ENCODE assay signal across 30 cellular contexts in genomic region chr22:48712558-48712957, GRCh38.
"Had no signal": no experiment of that assay in that cellular context is flagged by ENCODE, and none has a peak within 500 bp of the region (broad histone marks: within the 10 kb centered on the region; RNA-seq: fewer than 3 reads in every experiment).

No MANE protein-coding gene starts in this region.

- FAIRE-seq: endothelial cell of umbilical vein, small intestine had no signal

- H3K27me3 ChIP-seq: body of pancreas, hepatocyte, neural progenitor cell, right lobe of liver, tibial nerve had no signal

- H3K4me1 Mint-ChIP-seq: activated CD4-positive, alpha-beta memory T cell treated with anti-CD3 and anti-CD28 coated beads, Interleukin-2, amount 10 ng/mL, durations not matched to agents 7 days and 5 days; activated CD4-positive, alpha-beta T cell treated with anti-CD3 and anti-CD28 coated beads, Interleukin-2, amount 10 ng/mL, durations not matched to agents 7 days and 5 days; activated T-helper 17 cell treated with anti-CD3 and anti-CD28 coated beads, Interleukin-2, amount 50 U/mL, for 72 hours; stimulated activated memory B cell treated with anti-CD40 and anti-IgM and Interleukin-4, amounts not matched to agents 10 μg/mL and 1 μg/mL and 100 μg/mL, for 72 hours; T-helper 17 cell had no signal

- H3K27me3 Mint-ChIP-seq: activated CD4-positive, alpha-beta memory T cell treated with anti-CD3 and anti-CD28 coated beads, Interleukin-2, amount 10 ng/mL, durations not matched to agents 7 days and 5 days; activated CD4-positive, alpha-beta T cell treated with anti-CD3 and anti-CD28 coated beads, Interleukin-2, amount 10 ng/mL, durations not matched to agents 7 days and 5 days; stimulated activated memory B cell treated with anti-CD40 and anti-IgM and Interleukin-4, amounts not matched to agents 10 μg/mL and 1 μg/mL and 100 μg/mL, for 72 hours; T-helper 17 cell had no signal

- ATAC-seq: activated naive CD4-positive, alpha-beta T cell treated with anti-CD3 and anti-CD28 coated beads, Interleukin-2, amount 50 U/mL, for 72 hours; activated T-helper 17 cell treated with anti-CD3 and anti-CD28 coated beads, Interleukin-2, amount 50 U/mL, for 72 hours; body of pancreas; effector memory CD8-positive, alpha-beta T cell; gastroesophageal sphincter; left colon; natural killer cell; right lobe of liver; stimulated activated memory B cell treated with anti-CD40 and anti-IgM and Interleukin-4, amounts not matched to agents 10 μg/mL and 1 μg/mL and 100 μg/mL, for 72 hours; T-helper 17 cell; WTC11 had no signal

- H3K36me3 ChIP-seq: gastroesophageal sphincter, neural progenitor cell, right lobe of liver had no signal

- H3K4me1 ChIP-seq: body of pancreas, gastroesophageal sphincter, neural progenitor cell, right lobe of liver had no signal

- H3K9ac ChIP-seq: neural progenitor cell had no signal

- H3K27ac Mint-ChIP-seq: activated CD4-positive, alpha-beta memory T cell treated with anti-CD3 and anti-CD28 coated beads, Interleukin-2, amount 10 ng/mL, durations not matched to agents 7 days and 5 days; activated CD4-positive, alpha-beta T cell treated with anti-CD3 and anti-CD28 coated beads, Interleukin-2, amount 10 ng/mL, durations not matched to agents 7 days and 5 days; activated naive CD4-positive, alpha-beta T cell treated with anti-CD3 and anti-CD28 coated beads, Interleukin-2, amount 50 U/mL, for 72 hours; activated T-cell treated with anti-CD3 and anti-CD28 coated beads, Interleukin-2, amount 50 U/mL, for 24 hours; activated T-helper 17 cell treated with anti-CD3 and anti-CD28 coated beads, Interleukin-2, amount 50 U/mL, for 72 hours; effector memory CD8-positive, alpha-beta T cell; natural killer cell; neural progenitor cell; stimulated activated memory B cell treated with anti-CD40 and anti-IgM and Interleukin-4, amounts not matched to agents 10 μg/mL and 1 μg/mL and 100 μg/mL, for 72 hours; T-helper 17 cell had no signal

- DNase-seq: activated CD4-positive, alpha-beta memory T cell treated with anti-CD3 and anti-CD28 coated beads, Interleukin-2, amount 10 ng/mL, durations not matched to agents 7 days and 5 days; activated CD4-positive, alpha-beta T cell treated with anti-CD3 and anti-CD28 coated beads for 1 hour; activated CD4-positive, alpha-beta T cell treated with anti-CD3 and anti-CD28 coated beads, Interleukin-2, amount 10 ng/mL, durations not matched to agents 7 days and 5 days; activated CD8-positive, alpha-beta memory T cell treated with anti-CD3 and anti-CD28 coated beads, Interleukin-2, amount 50 U/mL, for 48 hours; activated naive CD4-positive, alpha-beta T cell; activated T-cell treated with anti-CD3 and anti-CD28 coated beads, Interleukin-2, amount 50 U/mL, for 24 hours; body of pancreas; cerebellar nuclear complex; effector memory CD8-positive, alpha-beta T cell; islet precursor cell; left colon; mesendoderm; natural killer cell; small intestine; stimulated activated CD4-positive, alpha-beta T cell treated with anti-CD3 and anti-CD28 coated beads, Interleukin-1b, Interleukin-23, amount 100 ng/mL, for 48 hours; stimulated activated CD4-positive, alpha-beta T cell treated with anti-CD3 and anti-CD28 coated beads, Interleukin-4, amount 100 ng/mL, for 4 hours; stimulated activated CD8-positive, alpha-beta memory T cell treated with anti-CD3 and anti-CD28 coated beads, Interleukin-4, amount 100 ng/mL, for 48 hours; T-helper 17 cell had no signal

- H3K9me3 ChIP-seq: body of pancreas, right lobe of liver had no signal

- H3K27ac ChIP-seq: body of pancreas, coronary artery, gastroesophageal sphincter, hepatocyte, neural progenitor cell, right lobe of liver had no signal

- H3K4me3 ChIP-seq: body of pancreas, coronary artery, gastroesophageal sphincter, hepatocyte, lung, neural progenitor cell, right lobe of liver, tibial nerve had no signal

- H3K4me3 Mint-ChIP-seq: activated CD4-positive, alpha-beta memory T cell treated with anti-CD3 and anti-CD28 coated beads, Interleukin-2, amount 10 ng/mL, durations not matched to agents 7 days and 5 days; activated CD4-positive, alpha-beta T cell treated with anti-CD3 and anti-CD28 coated beads, Interleukin-2, amount 10 ng/mL, durations not matched to agents 7 days and 5 days; activated T-cell treated with anti-CD3 and anti-CD28 coated beads, Interleukin-2, amount 50 U/mL, for 24 hours; activated T-helper 17 cell treated with anti-CD3 and anti-CD28 coated beads, Interleukin-2, amount 50 U/mL, for 72 hours; effector memory CD8-positive, alpha-beta T cell; natural killer cell; neural progenitor cell; stimulated activated memory B cell treated with anti-CD40 and anti-IgM and Interleukin-4, amounts not matched to agents 10 μg/mL and 1 μg/mL and 100 μg/mL, for 72 hours; T-helper 17 cell; WTC11 had no signal

- H3K36me3 Mint-ChIP-seq: activated naive CD4-positive, alpha-beta T cell treated with anti-CD3 and anti-CD28 coated beads, Interleukin-2, amount 50 U/mL, for 72 hours; natural killer cell; stimulated activated memory B cell treated with anti-CD40 and anti-IgM and Interleukin-4, amounts not matched to agents 10 μg/mL and 1 μg/mL and 100 μg/mL, for 72 hours had no signal

- H3K9me3 Mint-ChIP-seq: activated CD4-positive, alpha-beta memory T cell treated with anti-CD3 and anti-CD28 coated beads, Interleukin-2, amount 10 ng/mL, durations not matched to agents 7 days and 5 days; activated T-cell treated with anti-CD3 and anti-CD28 coated beads, Interleukin-2, amount 50 U/mL, for 24 hours; natural killer cell had no signal
